ENCODE assay signal across 8 cellular contexts in the genomic region with DNA sequence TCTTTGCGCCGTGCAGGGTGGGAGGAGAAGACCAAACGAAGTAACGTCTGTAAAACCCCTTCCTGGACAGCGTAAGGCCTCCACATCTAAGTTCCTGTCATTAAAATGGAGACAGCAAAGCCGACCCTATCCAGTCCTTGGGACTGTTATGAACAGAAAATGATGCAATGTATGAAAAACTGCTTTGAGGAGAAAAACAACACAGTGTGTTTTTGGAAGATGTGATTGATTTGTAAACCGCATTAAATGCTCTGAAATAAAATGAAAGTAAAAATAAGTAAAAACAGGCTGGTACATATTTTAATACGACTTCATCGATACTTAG. TPM values are rescaled to one million over a fixed set of nuclear protein-coding genes. Genes with fewer than 3 reads are reported as not detected.
DNase-seq lines count a peak whose midpoint lies in the region; ATAC-seq and TF ChIP-seq lines count a peak whose summit lies in the region.

No MANE protein-coding gene starts in this region.

- DNase-seq in NCI-H2227 treated with DMSO at 0.1 percent for 48 hours (lab: John Stamatoyannopoulos, UW) (peak; percentile 62), NCI-H2227 (lab: John Stamatoyannopoulos, UW; ENCODE audit: unreplicated experiment) (no peak), T-cell (no peak), fibroblast of villous mesenchyme (ENCODE audit: low read depth) (peak; percentile 31), retina (no peak), NCI-H748 treated with DMSO at 0.1 percent for 48 hours (lab: John Stamatoyannopoulos, UW) (no peak)
- no peak for DNase-seq in stimulated activated naive B cell treated with anti-CD40 and anti-IgM and Interleukin-4, amounts not matched to agents 10 μg/mL and 1 μg/mL and 100 μg/mL, for 72 hours

- CTCF ChIA-PET in T-cell (lab: Charles Lee) = interaction anchor here in 1 of 2 donors (1.2 to 4.0 kb wide), 3 partner anchors 8 to 218 kb away, joined by 3 to 21 read pairs (median 4); a partner anchor contains a TSS

- H3K4me1 Mint-ChIP-seq in T-cell = peaks cover 40 to 45% (median 44%) of the 10 kb centered on the region in 3 donors
- peaks cover 26 to 39% of the 10 kb centered on the region in 2 donors for H3K4me1 Mint-ChIP-seq in stimulated activated naive B cell treated with anti-CD40 and anti-IgM and Interleukin-4, amounts not matched to agents 10 μg/mL and 1 μg/mL and 100 μg/mL, for 72 hours

- peak overlapping the region; percentile 82 to 88 (median 83) for H3K4me3 Mint-ChIP-seq in T-cell
- H3K4me3 Mint-ChIP-seq in stimulated activated naive B cell treated with anti-CD40 and anti-IgM and Interleukin-4, amounts not matched to agents 10 μg/mL and 1 μg/mL and 100 μg/mL, for 72 hours = peak overlapping the region; percentile 90 to 94

- H3K36me3 Mint-ChIP-seq in T-cell = peaks cover 10% of the 10 kb centered on the region
- peaks cover 17 to 21% of the 10 kb centered on the region in 2 donors for H3K36me3 Mint-ChIP-seq in stimulated activated naive B cell treated with anti-CD40 and anti-IgM and Interleukin-4, amounts not matched to agents 10 μg/mL and 1 μg/mL and 100 μg/mL, for 72 hours

- H3K4me3 ChIP-seq in fibroblast of villous mesenchyme (ENCODE audit: low read depth, low read length) = peak overlapping the region; percentile 91

- no peaks in the 10 kb centered on the region for H3K9me3 Mint-ChIP-seq in T-cell
- H3K9me3 Mint-ChIP-seq in stimulated activated naive B cell treated with anti-CD40 and anti-IgM and Interleukin-4, amounts not matched to agents 10 μg/mL and 1 μg/mL and 100 μg/mL, for 72 hours = peaks cover 2 to 3% of the 10 kb centered on the region in 2 donors

- POLR2A ChIA-PET in T-cell (lab: Charles Lee) = no interaction called here

- ATAC-seq in T-cell (replicated peaks in 1 of 4) = no peak
- no peak for ATAC-seq in stimulated activated naive B cell treated with anti-CD40 and anti-IgM and Interleukin-4, amounts not matched to agents 10 μg/mL and 1 μg/mL and 100 μg/mL, for 72 hours (replicated peaks)
- ATAC-seq in GM18907 (IDR thresholded peaks at IDR 0.05; ENCODE audit: unreplicated experiment) = no peak

- H3K27me3 Mint-ChIP-seq in T-cell = peaks cover 8 to 15% of the 10 kb centered on the region in 2 donors
- H3K27me3 Mint-ChIP-seq in stimulated activated naive B cell treated with anti-CD40 and anti-IgM and Interleukin-4, amounts not matched to agents 10 μg/mL and 1 μg/mL and 100 μg/mL, for 72 hours = peaks cover 10 to 23% of the 10 kb centered on the region in 2 donors

- TF ChIP-seq CTCF in fibroblast of villous mesenchyme (IDR thresholded peaks at IDR 0.05; ENCODE audit: insufficient read depth, low read depth, low read length) = no peak

- H3K27ac Mint-ChIP-seq in T-cell = peak overlapping the region; percentile 66 to 90
- H3K27ac Mint-ChIP-seq in stimulated activated naive B cell treated with anti-CD40 and anti-IgM and Interleukin-4, amounts not matched to agents 10 μg/mL and 1 μg/mL and 100 μg/mL, for 72 hours = peak overlapping the region; percentile 89

RNA-seq across cellular contexts. Expression of a gene that starts 0.8 kb away (rescaled TPM):
- total RNA-seq in T-cell (10 to 100 TPM; 13.4 to 20.2 (median 18.9) TPM), fibroblast of villous mesenchyme (17.4 and 37.1 TPM in 2 replicates)

RNA-seq across cellular contexts. Expression of a gene that starts 18.9 kb away (rescaled TPM):
- total RNA-seq in T-cell (10 to 100 TPM in 4 of 5 donors, 1 to 10 TPM in 1; 9.7 to 22.1 (median 18.0) TPM), fibroblast of villous mesenchyme (8.4 and 10.8 TPM in 2 replicates)

Comparison
In these comparisons a context has a peak if more than half of its experiments do, and no peak if none do; other contexts are left out.
1. DNase-seq: peak in NCI-H2227 treated with DMSO at 0.1 percent for 48 hours (single experiment) and fibroblast of villous mesenchyme (single experiment); none in NCI-H2227 (single experiment), T-cell (0 of 34), stimulated activated naive B cell treated with anti-CD40 and anti-IgM and Interleukin-4, amounts not matched to agents 10 μg/mL and 1 μg/mL and 100 μg/mL, for 72 hours (single experiment), retina (single experiment) and NCI-H748 treated with DMSO at 0.1 percent for 48 hours (single experiment).